9 cellular contexts compared by ENCODE assay signal in the genomic region with DNA sequence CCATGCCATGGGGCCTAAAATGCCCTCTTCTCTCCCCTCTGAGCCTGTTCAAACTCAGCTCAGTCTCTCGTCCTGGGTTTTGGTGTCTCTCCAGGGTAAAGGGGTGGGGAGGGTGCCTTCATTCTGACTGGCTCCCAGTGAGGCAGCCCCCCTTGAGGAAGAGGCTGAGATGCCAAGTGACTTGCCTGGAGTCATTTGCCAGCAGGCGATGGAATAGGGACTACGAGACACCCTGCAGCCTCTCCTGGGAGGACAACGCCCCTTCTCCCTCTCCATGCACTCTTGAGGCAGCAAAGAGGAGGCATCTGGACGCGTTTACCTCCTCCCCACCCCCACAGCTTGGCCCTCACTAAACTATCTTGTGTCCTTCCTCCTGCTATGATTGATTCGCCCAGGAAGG. TPM values are rescaled to one million over a fixed set of nuclear protein-coding genes. Genes with fewer than 3 reads are reported as not detected.
DNase-seq lines count a peak whose midpoint lies in the region; ATAC-seq and TF ChIP-seq lines count a peak whose summit lies in the region.
"Had no signal": no experiment of that assay in that cellular context is flagged by ENCODE, and none has a peak within 500 bp of the region (broad histone marks: within the 10 kb centered on the region; RNA-seq: fewer than 3 reads in every experiment).

No MANE protein-coding gene starts in this region.

- CTCF ChIA-PET in CD4-positive, alpha-beta memory T cell (lab: Charles Lee; ENCODE audit: partially characterized antibody): no interaction called here
- CTCF ChIA-PET in IMR-90 (lab: Yijun Ruan, JAX): no interaction called here

- no peak overlapping the region for H2AK9ac ChIP-seq in IMR-90 (replicated peaks; ENCODE audit: low read depth, low read length, poor library complexity)

- TF ChIP-seq RAD21 in IMR-90 (IDR thresholded peaks at IDR 0.05; ENCODE audit: low read length): no peak

- dilution Hi-C loops in IMR-90 (cut with HindIII; ENCODE audit: low sequenced_read_pairs, unreplicated experiment): no loop called here

- no peaks in the 10 kb centered on the region for H3K36me3 ChIP-seq in CD4-positive, alpha-beta memory T cell (ENCODE audit: insufficient read depth, low read length)
- H3K36me3 ChIP-seq in IMR-90 (ENCODE audit: control insufficient read depth, insufficient read depth, low read length): no peaks in the 10 kb centered on the region
- H3K36me3 ChIP-seq in neuronal stem cell (replicated peaks in 1 of 2; ENCODE audit: control insufficient read depth in 2 of 2, insufficient read depth in 2 of 2, low read length in 2 of 2): no peaks in the 10 kb centered on the region

- intact Hi-C loops in CD4-positive, alpha-beta memory T cell (cut with micrococcal nuclease): no loop called here
- intact Hi-C loops in IMR-90 (cut with micrococcal nuclease): no loop called here

- no peak overlapping the region for H3K23ac ChIP-seq in IMR-90 (ENCODE audit: low read depth, low read length)
- H3K23ac ChIP-seq in neuronal stem cell (ENCODE audit: low read depth, low read length, poor library complexity): no peak overlapping the region

- H4K8ac ChIP-seq in IMR-90 (ENCODE audit: low read depth in 2 of 2, low read length in 2 of 2): peak overlapping the region in 1 of 2 experiments; percentile 45; a peak in 1 of 4 replicates
- H4K8ac ChIP-seq in neuronal stem cell (ENCODE audit: low read depth, low read length): no peak overlapping the region

- BruUV-seq in IMR-90 (replicated peaks; lab: Mats Ljungman, UMichigan): no TSS peak

- H3K56ac ChIP-seq in IMR-90 (ENCODE audit: extremely low read depth, insufficient read depth, low read length): no peak overlapping the region

- no peak overlapping the region for H3K4me3 ChIP-seq in CD4-positive, alpha-beta memory T cell (ENCODE audit: low read length in 2 of 2)
- H3K4me3 ChIP-seq in IMR-90 (ENCODE audit: insufficient read depth, low read depth, low read length): no peak overlapping the region
- H3K4me3 ChIP-seq in neuronal stem cell (ENCODE audit: low read length in 2 of 2): no peak overlapping the region

- DNase-seq in CD4-positive, alpha-beta memory T cell: no peak
- DNase-seq in IMR-90: no peak
- no peak for DNase-seq in central memory CD8-positive, alpha-beta T cell (ENCODE audit: low spot score in 2 of 2)
- no peak for DNase-seq in neuronal stem cell (ENCODE audit: low spot score)
- no peak for DNase-seq in AG20443 (ENCODE audit: low spot score)
- no peak for DNase-seq in activated CD4-positive, CD25-positive, alpha-beta regulatory T cell treated with anti-CD3 and anti-CD28 coated beads, Interleukin-2, amount 50 U/mL, for 72 hours
- DNase-seq in T-helper 9 cell: no peak
- DNase-seq in middle frontal gyrus (ENCODE audit: extremely low spot score, low spot score): no peak
- DNase-seq: NCI-H446 treated with DMSO at 0.1 percent for 48 hours had no signal

- no peaks in the 10 kb centered on the region for H3K27me3 ChIP-seq in CD4-positive, alpha-beta memory T cell (ENCODE audit: insufficient read depth, low read length)
- H3K27me3 ChIP-seq in IMR-90 (ENCODE audit: control insufficient read depth, insufficient read depth, low read length) (peaks cover 2% of the 10 kb centered on the region; the same call in 1 of the 2 replicates), neuronal stem cell (ENCODE audit: control insufficient read depth in 3 of 3, insufficient read depth in 3 of 3, low read depth in 1 of 3, low read length in 3 of 3) (no peaks in the 10 kb centered on the region)

- H2BK5ac ChIP-seq in IMR-90 (ENCODE audit: low read depth, low read length, poor library complexity, severe bottlenecking) (no peak overlapping the region), neuronal stem cell (ENCODE audit: low read length) (peak overlapping the region; percentile 32)

- H3K4me1 ChIP-seq in CD4-positive, alpha-beta memory T cell (ENCODE audit: insufficient read depth, low read length): peaks cover 7% of the 10 kb centered on the region
- H3K4me1 ChIP-seq in IMR-90 (ENCODE audit: control insufficient read depth, insufficient read depth, low read length) (peaks cover 12% of the 10 kb centered on the region), neuronal stem cell (ENCODE audit: control insufficient read depth in 2 of 2, insufficient read depth in 1 of 2, low read depth in 1 of 2, low read length in 2 of 2) (peaks cover 8 to 9% of the 10 kb centered on the region in 2 donors)

- TF ChIP-seq POLR2A in IMR-90 (IDR thresholded peaks at IDR 0.05; ENCODE audit: low read depth, low read length): no peak

- H3K36me3 Mint-ChIP-seq in CD4-positive, alpha-beta memory T cell: peaks cover 0 to 7% of the 10 kb centered on the region in 2 donors
- H3K36me3 Mint-ChIP-seq in central memory CD8-positive, alpha-beta T cell (ENCODE audit: insufficient read depth): peaks cover 11% of the 10 kb centered on the region

- H4K91ac ChIP-seq in IMR-90 (ENCODE audit: insufficient read depth, low read depth, low read length) (no peak overlapping the region), neuronal stem cell (ENCODE audit: low read depth, low read length, poor library complexity) (peak overlapping the region; percentile 88)

- H2BK15ac ChIP-seq in IMR-90 (ENCODE audit: low read depth, low read length): no peak overlapping the region
- H2BK15ac ChIP-seq in neuronal stem cell (ENCODE audit: low read length): no peak overlapping the region

- H3K14ac ChIP-seq in IMR-90 (replicated peaks; ENCODE audit: low read depth, low read length) (peak overlapping the region; percentile 3; the same call in 1 of the 2 replicates), neuronal stem cell (ENCODE audit: low read length) (no peak overlapping the region)

- H3K4me1 Mint-ChIP-seq in CD4-positive, alpha-beta memory T cell: peaks cover 9 to 24% (median 14%) of the 10 kb centered on the region in 4 donors
- peaks cover 15% of the 10 kb centered on the region for H3K4me1 Mint-ChIP-seq in central memory CD8-positive, alpha-beta T cell

- no peak for TF ChIP-seq CTCF in IMR-90 (conservative IDR thresholded peaks at IDR 0.05; ENCODE audit: low read depth, low read length)

- H3K79me1 ChIP-seq in IMR-90 (ENCODE audit: low read depth in 1 of 2, low read length in 2 of 2) (peaks cover 4 to 17% of the 10 kb centered on the region in 2 experiments; a peak in 3 of 4 replicates), neuronal stem cell (ENCODE audit: low read depth, low read length) (peaks cover 6% of the 10 kb centered on the region)

- no peaks in the 10 kb centered on the region for H3K27me3 Mint-ChIP-seq in CD4-positive, alpha-beta memory T cell
- no peaks in the 10 kb centered on the region for H3K27me3 Mint-ChIP-seq in central memory CD8-positive, alpha-beta T cell

- no peak overlapping the region for H4K5ac ChIP-seq in IMR-90 (ENCODE audit: low read depth, low read length)

- H3K27ac Mint-ChIP-seq in CD4-positive, alpha-beta memory T cell: peak overlapping the region in 1 of 7 donors; percentile 47
- no peak overlapping the region for H3K27ac Mint-ChIP-seq in central memory CD8-positive, alpha-beta T cell (ENCODE audit: low read depth)

- no peak for ATAC-seq in IMR-90 (ENCODE audit: low read depth)
- no peak for ATAC-seq in central memory CD8-positive, alpha-beta T cell (replicated peaks; ENCODE audit: extremely low read depth, poor library complexity, severe bottlenecking)

- H3K4me3 Mint-ChIP-seq in CD4-positive, alpha-beta memory T cell: peak overlapping the region; percentile 35 to 96 (median 77)
- peak overlapping the region; percentile 87 for H3K4me3 Mint-ChIP-seq in central memory CD8-positive, alpha-beta T cell

- H3K4me2 ChIP-seq in IMR-90 (ENCODE audit: low read depth, low read length): no peak overlapping the region; the same call in 1 of the 2 replicates
- H3K4me2 ChIP-seq in neuronal stem cell (ENCODE audit: insufficient read depth, low read length, poor library complexity, severe bottlenecking): peak overlapping the region; percentile 68

- H3K9ac ChIP-seq in IMR-90 (ENCODE audit: low read depth, low read length) (no peak overlapping the region), neuronal stem cell (ENCODE audit: low read depth, low read length, poor library complexity) (peak overlapping the region; percentile 54)

- H2BK12ac ChIP-seq in neuronal stem cell (ENCODE audit: low read length): no peak overlapping the region

- H2AK5ac ChIP-seq in IMR-90 (ENCODE audit: low read depth, low read length) (no peak overlapping the region; the same call in 1 of the 2 replicates), neuronal stem cell (ENCODE audit: low read depth, low read length) (peak overlapping the region; percentile 77)

- H3K18ac ChIP-seq in IMR-90 (ENCODE audit: low read depth, low read length) (no peak overlapping the region), neuronal stem cell (ENCODE audit: low read length) (peak overlapping the region; percentile 61)

- no peak overlapping the region for H2BK120ac ChIP-seq in IMR-90 (ENCODE audit: low read depth, low read length)
- no peak overlapping the region for H2BK120ac ChIP-seq in neuronal stem cell (ENCODE audit: low read depth, low read length)

- POLR2A ChIA-PET in CD4-positive, alpha-beta memory T cell (lab: Charles Lee; ENCODE audit: partially characterized antibody): no interaction called here
- POLR2A ChIA-PET in IMR-90 (lab: Charles Lee; ENCODE audit: unreplicated experiment): interaction anchor here (0.6 kb wide), 1 partner anchor 10 kb away, joined by 4 read pairs; no protein-coding TSS in a partner anchor

- no peaks in the 10 kb centered on the region for H3K9me3 Mint-ChIP-seq in CD4-positive, alpha-beta memory T cell
- H3K9me3 Mint-ChIP-seq in central memory CD8-positive, alpha-beta T cell: no peaks in the 10 kb centered on the region

- H3K4ac ChIP-seq in IMR-90 (ENCODE audit: low read depth, low read length) (no peak overlapping the region), neuronal stem cell (ENCODE audit: low read length) (no peak overlapping the region)

- no peak overlapping the region for H2BK20ac ChIP-seq in IMR-90 (ENCODE audit: low read depth, low read length)

- H3K9me3 ChIP-seq in CD4-positive, alpha-beta memory T cell (ENCODE audit: control insufficient read depth in 1 of 2, low read length in 2 of 2): no peaks in the 10 kb centered on the region
- no peaks in the 10 kb centered on the region for H3K9me3 ChIP-seq in IMR-90 (ENCODE audit: control insufficient read depth, insufficient read depth, low read length)
- H3K9me3 ChIP-seq in neuronal stem cell (replicated peaks in 1 of 2; ENCODE audit: control insufficient read depth in 2 of 2, insufficient read depth in 1 of 2, low read depth in 1 of 2, low read length in 2 of 2): no peaks in the 10 kb centered on the region

- no CpG with 5 or more reads among the region's 7 CpGs for WGBS in IMR-90 (ENCODE audit: extremely low coverage in 2 of 2, insufficient read length in 1 of 2), 2 experiments
- no CpG with 5 or more reads among the region's 7 CpGs for WGBS in neuronal stem cell (ENCODE audit: extremely low coverage in 2 of 2, insufficient read length in 2 of 2, insufficient replicate concordance in 1 of 2), 2 donors

- no peak overlapping the region for H3K27ac ChIP-seq in CD4-positive, alpha-beta memory T cell (ENCODE audit: low read depth, low read length)
- H3K27ac ChIP-seq in IMR-90 (ENCODE audit: insufficient read depth, low read length) (no peak overlapping the region), neuronal stem cell (replicated peaks; ENCODE audit: low read length) (no peak overlapping the region)

- peaks cover 4% of the 10 kb centered on the region; the same call in 1 of the 2 replicates for H4K20me1 ChIP-seq in IMR-90 (ENCODE audit: insufficient read depth, low read length)

- in situ Hi-C loops in IMR-90 (cut with MboI; ENCODE audit: low sequenced_read_pairs): no loop called here

- H3K9me1 ChIP-seq in IMR-90 (ENCODE audit: insufficient read depth, low read length): peaks cover 13% of the 10 kb centered on the region

- H2AFZ ChIP-seq in IMR-90 (replicated peaks; ENCODE audit: low read length, poor library complexity) (peak overlapping the region; percentile 49), neuronal stem cell (ENCODE audit: low read length) (no peak overlapping the region)

RNA-seq across cellular contexts. Expression of gene STON1, which starts 0.8 kb away (rescaled TPM):
- total RNA-seq in CD4-positive, alpha-beta memory T cell: 1 to 10 TPM; 3.1 to 4.4 TPM
- under 1 TPM; 0.03 to 0.50 TPM for polyA plus RNA-seq in CD4-positive, alpha-beta memory T cell
- total RNA-seq in IMR-90 (2012; rRNA removed): 5.7 and 6.9 TPM in 2 replicates
- 3.1 and 4.0 TPM in 2 replicates for polyA plus RNA-seq in IMR-90 (2012; rRNA removed)
- 1.1 and 1.2 TPM in 2 replicates for polyA plus RNA-seq in IMR-90 (2012; cell fraction: cytosol; rRNA removed)
- 1.3 and 5.6 TPM in 2 replicates for polyA plus RNA-seq in IMR-90 (2012; cell fraction: nucleus; rRNA removed; ENCODE audit: low replicate concordance)
- 14.4 TPM for polyA plus RNA-seq in neuronal stem cell (2013, experiment 1 of 2)
- 15.1 TPM for polyA plus RNA-seq in neuronal stem cell (2013, experiment 2 of 2)
